In genomic region chr9:33290994-33291397, GRCh38 we compare ENCODE assay signal across 8 cellular contexts. TPM values are rescaled to one million over a fixed set of nuclear protein-coding genes. Genes with fewer than 3 reads are reported as not detected.
DNase-seq lines count a peak whose midpoint lies in the region; TF ChIP-seq lines count a peak whose summit lies in the region.

No MANE protein-coding gene starts in this region.

- in situ Hi-C loops in G401 (cut with HindIII; ENCODE audit: low sequenced_read_pairs) = no loop called here

- H3K4me3 ChIP-seq in GM12864 (ENCODE audit: low read depth, low read length) = peak overlapping the region; percentile 93

- H3K4me3 Mint-ChIP-seq in dendritic cell treated with granulocyte-macrophage colony-stimulating factor and Interleukin-4, amounts not matched to agents 40 ng/mL and 50 ng/mL, for 4 days = peak overlapping the region; percentile 96
- peak overlapping the region; percentile 96 to 99 (median 98) for H3K4me3 Mint-ChIP-seq in nephron

- H3K27me3 Mint-ChIP-seq in dendritic cell treated with granulocyte-macrophage colony-stimulating factor and Interleukin-4, amounts not matched to agents 40 ng/mL and 50 ng/mL, for 4 days = no peaks in the 10 kb centered on the region
- no peaks in the 10 kb centered on the region for H3K27me3 Mint-ChIP-seq in nephron (ENCODE audit: low read depth)

- peaks cover 34% of the 10 kb centered on the region for H3K4me1 Mint-ChIP-seq in dendritic cell treated with granulocyte-macrophage colony-stimulating factor and Interleukin-4, amounts not matched to agents 40 ng/mL and 50 ng/mL, for 4 days (ENCODE audit: low read depth)
- peaks cover 30% of the 10 kb centered on the region for H3K4me1 Mint-ChIP-seq in nephron

- H3K9me3 Mint-ChIP-seq in dendritic cell treated with granulocyte-macrophage colony-stimulating factor and Interleukin-4, amounts not matched to agents 40 ng/mL and 50 ng/mL, for 4 days = no peaks in the 10 kb centered on the region
- H3K9me3 Mint-ChIP-seq in nephron = no peaks in the 10 kb centered on the region

- intact Hi-C loops in dendritic cell treated with granulocyte-macrophage colony-stimulating factor and Interleukin-4, amounts not matched to agents 40 ng/mL and 50 ng/mL, for 4 days (cut with micrococcal nuclease) = loop anchor here (10.0 kb wide), 1 partner anchor 184 kb away; the partner anchor contains the start of gene NOL6

- H3K27ac ChIP-seq in KOPT-K1 (ENCODE audit: low read depth, low read length, poor library complexity, severe bottlenecking) = peak overlapping the region; percentile 82

- peak overlapping the region; percentile 100 for H3K27ac Mint-ChIP-seq in dendritic cell treated with granulocyte-macrophage colony-stimulating factor and Interleukin-4, amounts not matched to agents 40 ng/mL and 50 ng/mL, for 4 days
- H3K27ac Mint-ChIP-seq in nephron = peak overlapping the region; percentile 97 to 100 (median 98)

- TF ChIP-seq CTCF in GM12864 (IDR thresholded peaks at IDR 0.05; ENCODE audit: low read depth, low read length, missing control alignments) = no peak
- TF ChIP-seq CTCF in nephron (IDR thresholded peaks at IDR 0.05; ENCODE audit: unreplicated experiment in 3 of 3) = no peak

- DNase-seq in GM12864 (ENCODE audit: low read depth) (no peak), NCI-H1436 (lab: John Stamatoyannopoulos, UW) (no peak), NCI-H748 (lab: John Stamatoyannopoulos, UW; ENCODE audit: unreplicated experiment) (no peak), NCI-H748 treated with DMSO at 0.1 percent for 48 hours (lab: John Stamatoyannopoulos, UW) (no peak), G401 (ENCODE audit: low spot score) (no peak)

- H3K36me3 ChIP-seq in KOPT-K1 (ENCODE audit: insufficient read depth, low read length) = peaks cover 42% of the 10 kb centered on the region

- H3K36me3 Mint-ChIP-seq in dendritic cell treated with granulocyte-macrophage colony-stimulating factor and Interleukin-4, amounts not matched to agents 40 ng/mL and 50 ng/mL, for 4 days (ENCODE audit: low read depth) = peaks cover 58% of the 10 kb centered on the region
- peaks cover 22% of the 10 kb centered on the region for H3K36me3 Mint-ChIP-seq in nephron (ENCODE audit: low read depth)

- H3K9me3 ChIP-seq in KOPT-K1 (ENCODE audit: insufficient read depth, low read length, poor library complexity, severe bottlenecking) = no peaks in the 10 kb centered on the region

RNA-seq across cellular contexts. Expression of gene NFX1, which starts 0.7 kb away (rescaled TPM):
- 14.8 and 17.4 TPM in 2 replicates for total RNA-seq in G401 (2014; rRNA removed; shearing (Covaris generic))

RNA-seq across cellular contexts. Expression of gene CHMP5, which starts 26.1 kb away (rescaled TPM):
- total RNA-seq in G401 (2014; rRNA removed; shearing (Covaris generic)) = 70.0 and 93.2 TPM in 2 replicates

RNA-seq across cellular contexts. Expression of gene BAG1, which starts 26.5 kb away (rescaled TPM):
- total RNA-seq in G401 (2014; rRNA removed; shearing (Covaris generic)) = 58.1 and 84.4 TPM in 2 replicates

RNA-seq across cellular contexts. Expression of gene SPINK4, which starts 51.0 kb away (rescaled TPM):
- not detected in 2 replicates for total RNA-seq in G401 (2014; rRNA removed; shearing (Covaris generic))
